In the genomic region with DNA sequence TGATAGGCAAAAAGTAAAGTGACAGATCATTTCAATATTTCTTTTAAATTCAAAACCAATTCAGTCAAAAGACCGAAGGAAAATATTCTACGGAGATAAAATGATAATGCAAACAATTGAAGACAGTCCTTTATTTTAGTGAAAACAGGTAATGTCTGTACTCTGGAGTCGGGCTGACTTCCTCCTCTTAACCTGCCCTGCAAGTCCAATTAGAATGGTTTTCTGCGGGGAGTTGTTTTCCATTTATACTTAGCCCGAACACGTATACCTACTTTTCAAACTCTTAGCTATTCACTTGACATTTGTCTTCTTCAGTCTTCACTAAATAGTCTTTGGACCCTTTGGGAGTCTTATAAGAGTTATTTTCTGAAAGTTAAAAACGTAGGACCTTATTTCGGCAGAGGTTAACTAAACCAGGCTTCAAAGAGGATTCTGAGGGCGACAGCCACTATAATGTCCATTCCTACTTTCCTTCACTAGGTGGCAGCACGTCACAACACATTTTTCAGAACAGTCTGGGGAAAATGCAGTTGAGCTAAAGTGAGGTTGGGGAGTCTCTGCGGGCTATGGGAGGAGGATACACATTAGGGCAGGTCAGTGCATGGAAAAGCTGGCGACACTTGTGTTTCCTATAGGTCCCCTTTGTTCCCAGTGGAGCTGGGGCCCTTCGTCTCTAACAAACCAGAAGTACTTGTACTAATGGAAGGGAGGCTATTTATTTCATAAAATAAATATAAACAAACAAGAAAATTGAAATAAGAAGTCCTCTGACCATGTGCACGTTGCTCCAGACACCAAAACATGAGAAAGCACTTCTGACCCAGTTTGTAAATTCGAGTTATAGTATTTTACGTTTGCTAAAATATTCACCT, we compare ENCODE assay signal across 8 cellular contexts.
DNase-seq lines count a peak whose midpoint lies in the region; ATAC-seq and TF ChIP-seq lines count a peak whose summit lies in the region.

No MANE protein-coding gene starts in this region.

- H3K36me3 ChIP-seq in brain microvascular endothelial cell (replicated peaks) = no peaks in the 10 kb centered on the region

- ATAC-seq in GM21529 (IDR thresholded peaks at IDR 0.05; ENCODE audit: unreplicated experiment) (peak; percentile 78), GM19324 (IDR thresholded peaks at IDR 0.05; ENCODE audit: low FRiP score, unreplicated experiment) (no peak)

- in situ Hi-C loops in SK-MEL-5 (cut with HindIII; ENCODE audit: low pct_unique_long_range_greater_than_20kb, low sequenced_read_pairs) = no loop called here
- in situ Hi-C loops in brain microvascular endothelial cell (cut with HindIII; ENCODE audit: low pct_ligation_motif_present, low sequenced_read_pairs) = no loop called here

- no peak overlapping the region for H3K4me3 ChIP-seq in brain microvascular endothelial cell (ENCODE audit: low read depth, low read length)

- DNase-seq in DMS 273 treated with DMSO at 0.1 percent for 48 hours (lab: John Stamatoyannopoulos, UW) (peak; percentile 3), NAMALWA (ENCODE audit: low spot score) (peak; percentile 66), SK-MEL-5 (ENCODE audit: low read depth, low spot score) (peak; percentile 73), brain microvascular endothelial cell (peak; percentile 74), islet precursor cell (peak; percentile 86)
- peak; percentile 38 for DNase-seq in stimulated activated CD4-positive, alpha-beta T cell treated with anti-CD3 and anti-CD28 coated beads, Interleukin-15, amount 100 ng/mL, for 24 hours

- no peak overlapping the region for H3K27ac ChIP-seq in brain microvascular endothelial cell

- no peaks in the 10 kb centered on the region for H3K27me3 ChIP-seq in brain microvascular endothelial cell (replicated peaks)

- peak; percentile 78 for TF ChIP-seq CTCF in brain microvascular endothelial cell (IDR thresholded peaks at IDR 0.05; ENCODE audit: low read depth, low read length, missing control alignments)

Comparison
In these comparisons a context has a peak if more than half of its experiments do, and no peak if none do; other contexts are left out.
1. DNase-seq: peak in every context shown above with its lines; median percentile 86 in islet precursor cell; 74 in brain microvascular endothelial cell; 73 in SK-MEL-5; 66 in NAMALWA; 38 in stimulated activated CD4-positive, alpha-beta T cell treated with anti-CD3 and anti-CD28 coated beads, Interleukin-15, amount 100 ng/mL, for 24 hours; 3 in DMS 273 treated with DMSO at 0.1 percent for 48 hours.